Comparison of ENCODE assay signal across 7 cellular contexts in the genomic region with DNA sequence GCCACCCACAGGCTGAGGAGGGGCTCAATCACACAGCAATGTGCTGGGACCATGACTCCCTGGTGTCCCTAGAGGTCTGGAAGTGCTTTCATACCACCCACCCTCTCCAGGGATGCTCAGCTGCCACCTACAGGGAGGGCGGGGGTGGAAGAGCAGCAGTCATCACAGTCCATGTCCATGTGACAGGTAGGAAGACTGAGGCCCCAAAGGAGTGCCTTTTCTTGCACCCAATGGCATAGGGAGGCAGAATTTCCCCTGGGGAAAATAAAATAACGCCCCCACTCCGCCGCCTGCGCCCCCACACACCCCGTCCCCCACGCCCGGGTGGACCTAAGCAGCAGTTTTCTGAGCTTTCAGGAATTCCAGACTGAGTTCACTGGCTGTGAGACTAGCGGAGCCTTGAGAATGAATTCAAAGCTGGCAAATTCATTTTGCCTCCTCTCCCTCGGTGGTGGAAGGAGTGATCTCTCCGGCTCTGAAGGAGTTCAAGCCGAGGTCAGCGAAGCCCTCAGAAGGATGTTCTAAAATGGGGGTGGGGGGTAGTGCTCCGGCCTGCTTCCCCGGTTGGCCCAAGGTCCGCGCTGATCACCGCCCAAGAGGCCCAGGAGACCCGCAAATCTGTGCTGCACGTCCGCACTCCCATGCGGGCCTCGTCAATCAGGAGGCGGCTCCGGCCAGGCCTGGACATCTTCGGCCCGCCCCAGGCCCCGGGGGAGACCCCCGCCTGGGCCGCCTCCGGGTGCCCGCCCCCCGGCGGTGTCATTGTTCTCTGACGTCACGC. TPM values are rescaled to one million over a fixed set of nuclear protein-coding genes. Genes with fewer than 3 reads are reported as not detected.
DNase-seq lines count a peak whose midpoint lies in the region; ATAC-seq and TF ChIP-seq lines count a peak whose summit lies in the region.

No MANE protein-coding gene starts in this region.

- DNase-seq in DMS53 treated with DMSO at 0.1 percent for 48 hours (lab: John Stamatoyannopoulos, UW; ENCODE audit: unreplicated experiment) (peak; percentile 25), HT-29 (ENCODE audit: low spot score) (peak; percentile 49), UCSD-AML1 (lab: John Stamatoyannopoulos, UW; ENCODE audit: unreplicated experiment) (peak; percentile 62), fibroblast of the aortic adventitia (ENCODE audit: low read depth) (peak; percentile 49), omental fat pad (ENCODE audit: low spot score) (no peak), SKM-1 (lab: John Stamatoyannopoulos, UW; ENCODE audit: unreplicated experiment) (no peak)

- H3K4me3 ChIP-seq in fibroblast of the aortic adventitia (ENCODE audit: low read depth, low read length) = peak overlapping the region; percentile 67

- ATAC-seq in omental fat pad (ENCODE audit: low FRiP score) = peak; percentile 0
- no peak for ATAC-seq in HG02840 (IDR thresholded peaks at IDR 0.05; ENCODE audit: low FRiP score, unreplicated experiment)

- TF ChIP-seq CTCF in fibroblast of the aortic adventitia (IDR thresholded peaks at IDR 0.05; ENCODE audit: insufficient read depth, low read length) (peak; percentile 13), omental fat pad (IDR thresholded peaks at IDR 0.05) (no peak)

RNA-seq across cellular contexts. Expression of gene ZMIZ1, which starts 2.1 kb away (rescaled TPM):
- total RNA-seq in HT-29 (2014; rRNA removed; shearing (Covaris generic)) = 21.0 and 27.5 TPM in 2 replicates
- total RNA-seq in fibroblast of the aortic adventitia (ENCODE audit: low replicate concordance) (15.0 and 28.1 TPM in 2 replicates), omental fat pad (10 to 100 TPM; 24.2 to 64.8 (median 43.1) TPM)

Comparison
In these comparisons a context has a peak if more than half of its experiments do, and no peak if none do; other contexts are left out.
1. DNase-seq: peak in DMS53 treated with DMSO at 0.1 percent for 48 hours (single experiment), HT-29 (single experiment), UCSD-AML1 (single experiment) and fibroblast of the aortic adventitia (single experiment); none in omental fat pad (single experiment) and SKM-1 (single experiment).